1 cellular context compared by ENCODE assay signal in genomic region chr3:150346956-150347863, GRCh38.
TF ChIP-seq lines count a peak whose summit lies in the region.

No MANE protein-coding gene starts in this region.

TF ChIP-seq in WTC11, 78 proteins besides CTCF, POLR2A, EP300 and RAD21 (continued from another document):
- TF ChIP-seq, protein P1, sequence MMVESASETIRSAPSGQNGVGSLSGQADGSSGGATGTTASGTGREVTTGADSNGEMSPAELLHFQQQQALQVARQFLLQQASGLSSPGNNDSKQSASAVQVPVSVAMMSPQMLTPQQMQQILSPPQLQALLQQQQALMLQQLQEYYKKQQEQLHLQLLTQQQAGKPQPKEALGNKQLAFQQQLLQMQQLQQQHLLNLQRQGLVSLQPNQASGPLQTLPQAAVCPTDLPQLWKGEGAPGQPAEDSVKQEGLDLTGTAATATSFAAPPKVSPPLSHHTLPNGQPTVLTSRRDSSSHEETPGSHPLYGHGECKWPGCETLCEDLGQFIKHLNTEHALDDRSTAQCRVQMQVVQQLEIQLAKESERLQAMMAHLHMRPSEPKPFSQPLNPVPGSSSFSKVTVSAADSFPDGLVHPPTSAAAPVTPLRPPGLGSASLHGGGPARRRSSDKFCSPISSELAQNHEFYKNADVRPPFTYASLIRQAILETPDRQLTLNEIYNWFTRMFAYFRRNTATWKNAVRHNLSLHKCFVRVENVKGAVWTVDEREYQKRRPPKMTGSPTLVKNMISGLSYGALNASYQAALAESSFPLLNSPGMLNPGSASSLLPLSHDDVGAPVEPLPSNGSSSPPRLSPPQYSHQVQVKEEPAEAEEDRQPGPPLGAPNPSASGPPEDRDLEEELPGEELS (CRISPR knock-in tag; IDR thresholded peaks at IDR 0.05): no peak
- TF ChIP-seq NFYB (CRISPR knock-in tag; conservative IDR thresholded peaks at IDR 0.05; ENCODE audit: low read depth) (no peak), ZNF416 (CRISPR knock-in tag; IDR thresholded peaks at IDR 0.05) (no peak)
